ENCODE assay signal across 38 cellular contexts in the genomic region with DNA sequence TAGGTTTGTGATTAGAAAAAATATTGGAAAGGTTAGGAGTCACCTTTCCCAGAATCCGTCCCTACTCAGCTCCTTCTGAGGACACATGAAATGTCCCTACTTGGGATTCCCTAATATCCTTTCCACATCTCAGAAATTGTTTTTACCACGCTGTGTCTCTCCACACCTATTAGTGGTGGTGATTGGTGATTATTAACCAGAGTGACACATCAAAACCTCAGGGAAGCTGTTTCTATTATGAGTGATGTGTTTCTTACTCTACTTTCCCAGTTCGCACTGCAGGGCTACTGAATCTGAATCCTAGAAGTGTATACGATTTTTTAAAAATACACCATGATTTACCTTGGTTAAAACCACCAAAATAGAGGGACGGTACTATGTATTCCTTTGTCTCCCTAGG.
"Had no signal": no experiment of that assay in that cellular context is flagged by ENCODE, and none has a peak within 500 bp of the region (broad histone marks: within the 10 kb centered on the region; RNA-seq: fewer than 3 reads in every experiment).

No MANE protein-coding gene starts in this region.

- H3K4me1 ChIP-seq: Peyer's patch had no signal

- H3K9me3 Mint-ChIP-seq: activated CD4-positive, alpha-beta memory T cell treated with anti-CD3 and anti-CD28 coated beads, Interleukin-2, amount 10 ng/mL, durations not matched to agents 7 days and 5 days; activated naive CD4-positive, alpha-beta T cell treated with anti-CD3 and anti-CD28 coated beads, Interleukin-2, amount 10 ng/mL, durations not matched to agents 7 days and 5 days; activated naive CD8-positive, alpha-beta T cell treated with anti-CD3 and anti-CD28 coated beads, Interleukin-2, amount 50 U/mL, for 24 hours had no signal

- H3K27ac ChIP-seq: KMS-11, Peyer's patch, RWPE1, WERI-Rb-1 had no signal

- H3K36me3 Mint-ChIP-seq: activated CD8-positive, alpha-beta memory T cell treated with anti-CD3 and anti-CD28 coated beads, Interleukin-2, amount 10 ng/mL, durations not matched to agents 7 days and 5 days; activated naive CD4-positive, alpha-beta T cell treated with anti-CD3 and anti-CD28 coated beads, Interleukin-2, amount 10 ng/mL, durations not matched to agents 7 days and 5 days; activated naive CD8-positive, alpha-beta T cell; brain had no signal

- H3K27me3 ChIP-seq: Peyer's patch had no signal

- H3K27ac Mint-ChIP-seq: activated CD4-positive, alpha-beta memory T cell treated with anti-CD3 and anti-CD28 coated beads, Interleukin-2, amount 10 ng/mL, durations not matched to agents 7 days and 5 days; activated CD8-positive, alpha-beta memory T cell treated with anti-CD3 and anti-CD28 coated beads, Interleukin-2, amount 10 ng/mL, durations not matched to agents 7 days and 5 days; activated naive CD4-positive, alpha-beta T cell treated with anti-CD3 and anti-CD28 coated beads, Interleukin-2, amount 10 ng/mL, durations not matched to agents 7 days and 5 days; activated naive CD8-positive, alpha-beta T cell; activated naive CD8-positive, alpha-beta T cell treated with anti-CD3 and anti-CD28 coated beads, Interleukin-2, amount 50 U/mL, for 24 hours; brain had no signal

- DNase-seq: activated CD4-positive, alpha-beta memory T cell treated with anti-CD3 and anti-CD28 coated beads, Interleukin-2, amount 10 ng/mL, durations not matched to agents 7 days and 5 days; activated CD4-positive, alpha-beta T cell treated with anti-CD3 and anti-CD28 coated beads for 1 hour; activated CD4-positive, alpha-beta T cell treated with anti-CD3 and anti-CD28 coated beads for 48 hours; activated CD4-positive, CD25-positive, alpha-beta regulatory T cell; activated CD8-positive, alpha-beta memory T cell treated with anti-CD3 and anti-CD28 coated beads for 24 hours; activated CD8-positive, alpha-beta memory T cell treated with anti-CD3 and anti-CD28 coated beads, Interleukin-2, amount 10 ng/mL, durations not matched to agents 7 days and 5 days; activated CD8-positive, alpha-beta memory T cell treated with anti-CD3 and anti-CD28 coated beads, Interleukin-2, amount 50 U/mL, for 48 hours; activated effector memory CD4-positive, alpha-beta T cell treated with Interleukin-2 at 50 U/mL for 16 hours; activated naive CD4-positive, alpha-beta T cell treated with anti-CD3 and anti-CD28 coated beads, Interleukin-2, amount 10 ng/mL, durations not matched to agents 7 days and 5 days; activated naive CD8-positive, alpha-beta T cell treated with anti-CD3 and anti-CD28 coated beads, Interleukin-2, amount 50 U/mL, for 24 hours; activated T-cell treated with anti-CD3 and anti-CD28 coated beads, Interleukin-2, amount 50 U/mL, for 48 hours; anterior cingulate cortex; caudate nucleus; MM.1S; MV-4-11; NCI-H1092; NCI-H1436 treated with DMSO at 0.1 percent for 48 hours; NCI-H1694 treated with DMSO at 0.1 percent for 48 hours; NCI-H2029; NCI-H2107; NCI-H2171; NCI-H510A; NCI-H526; NCI-H748 treated with DMSO at 0.1 percent for 48 hours; NK-92 treated with Interleukin-12 subunit alpha and Interleukin-12 subunit beta, amount 100 ng/mL, for 24 hours; PC-3; Peyer's patch; SIG-M5; SW 1271; T-helper 1 cell; T-helper 2 cell; T1000; WERI-Rb-1 had no signal

- H3K4me3 Mint-ChIP-seq: activated CD4-positive, alpha-beta memory T cell treated with anti-CD3 and anti-CD28 coated beads, Interleukin-2, amount 10 ng/mL, durations not matched to agents 7 days and 5 days; activated CD8-positive, alpha-beta memory T cell treated with anti-CD3 and anti-CD28 coated beads, Interleukin-2, amount 10 ng/mL, durations not matched to agents 7 days and 5 days; activated naive CD4-positive, alpha-beta T cell treated with anti-CD3 and anti-CD28 coated beads, Interleukin-2, amount 10 ng/mL, durations not matched to agents 7 days and 5 days; activated naive CD8-positive, alpha-beta T cell; activated naive CD8-positive, alpha-beta T cell treated with anti-CD3 and anti-CD28 coated beads, Interleukin-2, amount 50 U/mL, for 24 hours; brain had no signal

- H3K4me2 ChIP-seq: KMS-11 had no signal

- H3K9ac ChIP-seq: KMS-11 had no signal

- H3K4me1 Mint-ChIP-seq: activated CD4-positive, alpha-beta memory T cell treated with anti-CD3 and anti-CD28 coated beads, Interleukin-2, amount 10 ng/mL, durations not matched to agents 7 days and 5 days; activated CD8-positive, alpha-beta memory T cell treated with anti-CD3 and anti-CD28 coated beads, Interleukin-2, amount 10 ng/mL, durations not matched to agents 7 days and 5 days; activated naive CD4-positive, alpha-beta T cell treated with anti-CD3 and anti-CD28 coated beads, Interleukin-2, amount 10 ng/mL, durations not matched to agents 7 days and 5 days; activated naive CD8-positive, alpha-beta T cell treated with anti-CD3 and anti-CD28 coated beads, Interleukin-2, amount 50 U/mL, for 24 hours; brain had no signal

- H3K4me3 ChIP-seq: Peyer's patch had no signal

- H3K9me3 ChIP-seq: Peyer's patch had no signal

- H3K36me3 ChIP-seq: Peyer's patch, WERI-Rb-1 had no signal

- H3K27me3 Mint-ChIP-seq: activated naive CD8-positive, alpha-beta T cell had no signal

- ATAC-seq: activated CD8-positive, alpha-beta memory T cell treated with anti-CD3 and anti-CD28 coated beads, Interleukin-2, amount 10 ng/mL, durations not matched to agents 7 days and 5 days; activated naive CD8-positive, alpha-beta T cell treated with anti-CD3 and anti-CD28 coated beads, Interleukin-2, amount 50 U/mL, for 24 hours; PC-3; Right ventricle myocardium inferior had no signal
